12 cellular contexts compared by ENCODE assay signal in genomic region chr1:47558601-47559593, GRCh38.
A peak's percentile ranks its signal among the peaks of the same experiment; 100 is the strongest.
DNase-seq lines count a peak whose midpoint lies in the region; ATAC-seq, FAIRE-seq and TF ChIP-seq lines count a peak whose summit lies in the region.
"Had no signal": no experiment of that assay in that cellular context is flagged by ENCODE, and none has a peak within 500 bp of the region (broad histone marks: within the 10 kb centered on the region; RNA-seq: fewer than 3 reads in every experiment).

No MANE protein-coding gene starts in this region.

- dilution Hi-C loops in endothelial cell of umbilical vein (cut with MboI; ENCODE audit: extremely low pct_ligation_motif_present, low sequenced_read_pairs): no loop called here

- H3K27ac ChIP-seq in endothelial cell of umbilical vein (ENCODE audit: insufficient read depth, low read depth, low read length) (no peak overlapping the region), pancreas (peak overlapping the region; percentile 43 to 82 (median 67))
- H3K27ac ChIP-seq: BLaER1 had no signal

- intact Hi-C loops in endothelial cell of umbilical vein (cut with micrococcal nuclease) (no loop called here), pancreas (cut with DNase I) (no loop called here)

- TF ChIP-seq CTCF in endothelial cell of umbilical vein (IDR thresholded peaks at IDR 0.05; ENCODE audit: extremely low read depth in 1 of 2, insufficient read depth in 1 of 2, low read depth in 1 of 2, low read length in 2 of 2) (no peak), pancreas (IDR thresholded peaks at IDR 0.05) (no peak)

- no peak overlapping the region for H3K27ac Mint-ChIP-seq in activated naive CD4-positive, alpha-beta T cell treated with anti-CD3 and anti-CD28 coated beads, Interleukin-2, amount 10 ng/mL, durations not matched to agents 7 days and 5 days
- H3K27ac Mint-ChIP-seq in activated T-helper 17 cell treated with anti-CD3 and anti-CD28 coated beads, Interleukin-2, amount 50 U/mL, for 72 hours: no peak overlapping the region

- TF ChIP-seq POLR2A in endothelial cell of umbilical vein (IDR thresholded peaks at IDR 0.05; ENCODE audit: low read depth, low read length): no peak

- H3K4me3 ChIP-seq in endothelial cell of umbilical vein (replicated peaks in 1 of 3; ENCODE audit: insufficient read depth in 1 of 3, low read depth in 1 of 3, low read length in 3 of 3): peak overlapping the region in 1 of 3 experiments; percentile 4
- peak overlapping the region in 3 of 4 donors; percentile 16 to 31 (median 23) for H3K4me3 ChIP-seq in pancreas
- H3K4me3 ChIP-seq: BLaER1 had no signal

- peaks cover 8 to 10% of the 10 kb centered on the region in 2 experiments for H3K27me3 ChIP-seq in endothelial cell of umbilical vein (ENCODE audit: control insufficient read depth in 2 of 2, insufficient read depth in 2 of 2, low read length in 2 of 2)
- H3K27me3 ChIP-seq in pancreas: no peaks in the 10 kb centered on the region
- H3K27me3 ChIP-seq: BLaER1 had no signal

- FAIRE-seq in endothelial cell of umbilical vein (lab: Jason Lieb, UNC) (no peak), pancreas (lab: Jason Lieb, UNC) (peak; percentile 78)

- no peak overlapping the region for H2AFZ ChIP-seq in endothelial cell of umbilical vein (ENCODE audit: low read depth, low read length)

- no peak overlapping the region for H3K9ac ChIP-seq in endothelial cell of umbilical vein (replicated peaks; ENCODE audit: extremely low read depth, insufficient read depth, low read length)
- H3K9ac ChIP-seq: BLaER1 had no signal

- CTCF ChIA-PET in endothelial cell of umbilical vein (lab: Charles Lee): interaction anchor here (0.7 to 1.8 kb wide), 6 partner anchors 11 to 167 kb away, joined by 3 to 6 read pairs (median 3); no protein-coding TSS in a partner anchor
- CTCF ChIA-PET in activated naive CD4-positive, alpha-beta T cell treated with anti-CD3 and anti-CD28 coated beads, Interleukin-2, amount 10 ng/mL, durations not matched to agents 7 days and 5 days (lab: Charles Lee): no interaction called here

- H3K9me1 ChIP-seq in endothelial cell of umbilical vein (replicated peaks; ENCODE audit: control insufficient read depth, extremely low read depth, insufficient read depth, low read length): no peaks in the 10 kb centered on the region

- BruUV-seq in endothelial cell of umbilical vein (replicated peaks; lab: Mats Ljungman, UMichigan): no TSS peak

- no peaks in the 10 kb centered on the region for H3K36me3 ChIP-seq in endothelial cell of umbilical vein (ENCODE audit: control insufficient read depth in 2 of 2, extremely low read depth in 1 of 2, insufficient read depth in 2 of 2, low read length in 2 of 2)
- H3K36me3 ChIP-seq in pancreas: no peaks in the 10 kb centered on the region
- H3K36me3 ChIP-seq: BLaER1 had no signal

- no peaks in the 10 kb centered on the region for H3K9me3 Mint-ChIP-seq in activated naive CD4-positive, alpha-beta T cell treated with anti-CD3 and anti-CD28 coated beads, Interleukin-2, amount 10 ng/mL, durations not matched to agents 7 days and 5 days
- no peaks in the 10 kb centered on the region for H3K9me3 Mint-ChIP-seq in activated T-helper 17 cell treated with anti-CD3 and anti-CD28 coated beads, Interleukin-2, amount 50 U/mL, for 72 hours

- H3K36me3 Mint-ChIP-seq in activated naive CD4-positive, alpha-beta T cell treated with anti-CD3 and anti-CD28 coated beads, Interleukin-2, amount 10 ng/mL, durations not matched to agents 7 days and 5 days: no peaks in the 10 kb centered on the region
- no peaks in the 10 kb centered on the region for H3K36me3 Mint-ChIP-seq in activated T-helper 17 cell treated with anti-CD3 and anti-CD28 coated beads, Interleukin-2, amount 50 U/mL, for 72 hours (ENCODE audit: low read depth)

- peak; percentile 87 to 91 (median 90) for ATAC-seq in pancreas
- ATAC-seq in HG03108 (IDR thresholded peaks at IDR 0.05; ENCODE audit: unreplicated experiment): no peak
- no peak for ATAC-seq in activated T-helper 17 cell treated with anti-CD3 and anti-CD28 coated beads, Interleukin-2, amount 50 U/mL, for 72 hours (replicated peaks)
- ATAC-seq: Right ventricle myocardium inferior had no signal

- H3K9me3 ChIP-seq in endothelial cell of umbilical vein (replicated peaks; ENCODE audit: control insufficient read depth, insufficient read depth, low read length) (no peaks in the 10 kb centered on the region), pancreas (no peaks in the 10 kb centered on the region)
- H3K9me3 ChIP-seq: BLaER1 had no signal

- no peaks in the 10 kb centered on the region for H4K20me1 ChIP-seq in endothelial cell of umbilical vein (replicated peaks; ENCODE audit: control insufficient read depth, extremely low read depth, insufficient read depth, low read length)
- H4K20me1 ChIP-seq: BLaER1 had no signal

- no peak overlapping the region for H3K4me3 Mint-ChIP-seq in activated naive CD4-positive, alpha-beta T cell treated with anti-CD3 and anti-CD28 coated beads, Interleukin-2, amount 10 ng/mL, durations not matched to agents 7 days and 5 days
- H3K4me3 Mint-ChIP-seq in activated T-helper 17 cell treated with anti-CD3 and anti-CD28 coated beads, Interleukin-2, amount 50 U/mL, for 72 hours: no peak overlapping the region

- no peaks in the 10 kb centered on the region for H3K4me1 Mint-ChIP-seq in activated naive CD4-positive, alpha-beta T cell treated with anti-CD3 and anti-CD28 coated beads, Interleukin-2, amount 10 ng/mL, durations not matched to agents 7 days and 5 days
- no peaks in the 10 kb centered on the region for H3K4me1 Mint-ChIP-seq in activated T-helper 17 cell treated with anti-CD3 and anti-CD28 coated beads, Interleukin-2, amount 50 U/mL, for 72 hours

- whole genome bisulfite sequencing in pancreas, 2 donors: 11 to 12% methylated on average over 18 of the region's 18 CpGs

- H3K79me2 ChIP-seq in endothelial cell of umbilical vein (ENCODE audit: control insufficient read depth, insufficient read depth, low read length): no peaks in the 10 kb centered on the region

- peak overlapping the region; percentile 32 for H3K4me2 ChIP-seq in endothelial cell of umbilical vein (ENCODE audit: insufficient read depth, low read length)
- H3K4me2 ChIP-seq: BLaER1 had no signal

- DNase-seq in DMS53 treated with DMSO at 0.1 percent for 48 hours (lab: John Stamatoyannopoulos, UW; ENCODE audit: unreplicated experiment): peak; percentile 65
- peak; percentile 41 to 75 for DNase-seq in NCI-H2081 (lab: John Stamatoyannopoulos, UW)
- DNase-seq in endothelial cell of umbilical vein (ENCODE audit: low read depth, low spot score): peak; percentile 34
- DNase-seq in pancreas: peak in 5 of 6 donors; percentile 61 to 78 (median 65)
- DNase-seq in activated naive CD4-positive, alpha-beta T cell treated with anti-CD3 and anti-CD28 coated beads, Interleukin-2, amount 10 ng/mL, durations not matched to agents 7 days and 5 days: no peak
- no peak for DNase-seq in central memory CD4-positive, alpha-beta T cell
- DNase-seq: activated T-cell treated with anti-CD3 and anti-CD28 coated beads for 4 hours, hypothalamus had no signal

- POLR2A ChIA-PET in endothelial cell of umbilical vein (lab: Charles Lee): interaction anchor here (0.7 kb wide), 1 partner anchor 10 kb away, joined by 3 read pairs; no protein-coding TSS in a partner anchor

- peaks cover 36% of the 10 kb centered on the region for H3K27me3 Mint-ChIP-seq in activated naive CD4-positive, alpha-beta T cell treated with anti-CD3 and anti-CD28 coated beads, Interleukin-2, amount 10 ng/mL, durations not matched to agents 7 days and 5 days
- peaks cover 8% of the 10 kb centered on the region for H3K27me3 Mint-ChIP-seq in activated T-helper 17 cell treated with anti-CD3 and anti-CD28 coated beads, Interleukin-2, amount 50 U/mL, for 72 hours

- no peaks in the 10 kb centered on the region for H3K4me1 ChIP-seq in endothelial cell of umbilical vein (ENCODE audit: control insufficient read depth, extremely low read depth, insufficient read depth, low read length)
- peaks cover 12 to 25% (median 24%) of the 10 kb centered on the region in 3 donors for H3K4me1 ChIP-seq in pancreas

TF ChIP-seq in endothelial cell of umbilical vein, 7 proteins besides CTCF, POLR2A, EP300 and RAD21:
- TF ChIP-seq GATA2 (IDR thresholded peaks at IDR 0.05; ENCODE audit: insufficient read depth, insufficient read length, low read depth, low read length): no peak
- TF ChIP-seq EZH2 (IDR thresholded peaks at IDR 0.05; ENCODE audit: borderline replicate concordance, low read depth, low read length, severe bottlenecking): no peak
- no peak for TF ChIP-seq FOS (IDR thresholded peaks at IDR 0.05; ENCODE audit: borderline replicate concordance, insufficient read depth, low read length)
- TF ChIP-seq, protein P1, sequence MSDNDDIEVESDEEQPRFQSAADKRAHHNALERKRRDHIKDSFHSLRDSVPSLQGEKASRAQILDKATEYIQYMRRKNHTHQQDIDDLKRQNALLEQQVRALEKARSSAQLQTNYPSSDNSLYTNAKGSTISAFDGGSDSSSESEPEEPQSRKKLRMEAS (IDR thresholded peaks at IDR 0.05; ENCODE audit: insufficient read depth, insufficient read length): no peak

Comparison
In these comparisons a context has a peak if more than half of its experiments do, and no peak if none do; other contexts are left out.
1. DNase-seq: peak in DMS53 treated with DMSO at 0.1 percent for 48 hours (single experiment), NCI-H2081 (2 of 2), endothelial cell of umbilical vein (single experiment) and pancreas (5 of 6); none in activated naive CD4-positive, alpha-beta T cell treated with anti-CD3 and anti-CD28 coated beads, Interleukin-2, amount 10 ng/mL, durations not matched to agents 7 days and 5 days (single experiment) and central memory CD4-positive, alpha-beta T cell (single experiment).
2. ATAC-seq: peak in pancreas (4 of 4); none in HG03108 (single experiment) and activated T-helper 17 cell treated with anti-CD3 and anti-CD28 coated beads, Interleukin-2, amount 50 U/mL, for 72 hours (single experiment).